Comparison of ENCODE assay signal across 1 cellular context in genomic region chr9:73577867-73578266, GRCh38.
TF ChIP-seq lines count a peak whose summit lies in the region.

No MANE protein-coding gene starts in this region.

TF ChIP-seq in GM23338, 12 proteins besides CTCF, POLR2A, EP300 and RAD21 (continued from another document):
- TF ChIP-seq ZNF462 (CRISPR knock-in tag; IDR thresholded peaks at IDR 0.05) (no peak), STAT1 (IDR thresholded peaks at IDR 0.05; ENCODE audit: unreplicated experiment) (no peak)
TF ChIP-seq in GM23338: peak in this region for 0.
